1 cellular context compared by ENCODE assay signal in genomic region chr16:57091990-57092785, GRCh38.
A peak's percentile ranks its signal among the peaks of the same experiment; 100 is the strongest.
TF ChIP-seq lines count a peak whose summit lies in the region.

CPNE2 (plus strand) TSS chr16:57092583; CDS start chr16:57110743, 18,160 bp downstream.

TF ChIP-seq in HEK293, 187 proteins besides CTCF, POLR2A, EP300 and RAD21 (continued from another document and continues in another):
- TF ChIP-seq, protein P1, sequence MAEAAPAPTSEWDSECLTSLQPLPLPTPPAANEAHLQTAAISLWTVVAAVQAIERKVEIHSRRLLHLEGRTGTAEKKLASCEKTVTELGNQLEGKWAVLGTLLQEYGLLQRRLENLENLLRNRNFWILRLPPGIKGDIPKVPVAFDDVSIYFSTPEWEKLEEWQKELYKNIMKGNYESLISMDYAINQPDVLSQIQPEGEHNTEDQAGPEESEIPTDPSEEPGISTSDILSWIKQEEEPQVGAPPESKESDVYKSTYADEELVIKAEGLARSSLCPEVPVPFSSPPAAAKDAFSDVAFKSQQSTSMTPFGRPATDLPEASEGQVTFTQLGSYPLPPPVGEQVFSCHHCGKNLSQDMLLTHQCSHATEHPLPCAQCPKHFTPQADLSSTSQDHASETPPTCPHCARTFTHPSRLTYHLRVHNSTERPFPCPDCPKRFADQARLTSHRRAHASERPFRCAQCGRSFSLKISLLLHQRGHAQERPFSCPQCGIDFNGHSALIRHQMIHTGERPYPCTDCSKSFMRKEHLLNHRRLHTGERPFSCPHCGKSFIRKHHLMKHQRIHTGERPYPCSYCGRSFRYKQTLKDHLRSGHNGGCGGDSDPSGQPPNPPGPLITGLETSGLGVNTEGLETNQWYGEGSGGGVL (tag by site-specific recombination; IDR thresholded peaks at IDR 0.05) = peak; percentile 87
- TF ChIP-seq SP3 (tag by site-specific recombination; IDR thresholded peaks at IDR 0.05) (no peak), BCL11A (tag by site-specific recombination; IDR thresholded peaks at IDR 0.05; ENCODE audit: low read depth) (no peak), ZNF280C (tag by site-specific recombination; IDR thresholded peaks at IDR 0.05) (no peak), ZNF792 (tag by site-specific recombination; IDR thresholded peaks at IDR 0.05) (0 out of 2 replicates have a peak, but pooled peaks have one; percentile 54), ZNF2 (tag by site-specific recombination; IDR thresholded peaks at IDR 0.05) (no peak), GLIS2 (tag by site-specific recombination; IDR thresholded peaks at IDR 0.05) (peak; percentile 57), ZNF704 (tag by site-specific recombination; IDR thresholded peaks at IDR 0.05) (no peak), IKZF3 (tag by site-specific recombination; IDR thresholded peaks at IDR 0.05) (peak; percentile 92), ZNF548 (tag by site-specific recombination; IDR thresholded peaks at IDR 0.05) (no peak), ZNF747 (tag by site-specific recombination; IDR thresholded peaks at IDR 0.05) (no peak), ZBTB8A (tag by site-specific recombination; IDR thresholded peaks at IDR 0.05) (peak; percentile 31; the same call in 1 of the 2 replicates), ZXDB (tag by site-specific recombination; IDR thresholded peaks at IDR 0.05) (no peak), ZNF664 (tag by site-specific recombination; IDR thresholded peaks at IDR 0.05) (no peak), ZNF558 (tag by site-specific recombination; IDR thresholded peaks at IDR 0.05) (no peak), ZNF223 (tag by site-specific recombination; IDR thresholded peaks at IDR 0.05) (no peak), ZNF776 (tag by site-specific recombination; IDR thresholded peaks at IDR 0.05; ENCODE audit: borderline replicate concordance) (no peak), ZNF530 (tag by site-specific recombination; IDR thresholded peaks at IDR 0.05; ENCODE audit: low read depth) (no peak), TRIM28 (IDR thresholded peaks at IDR 0.05; ENCODE audit: borderline replicate concordance, low read length) (no peak), ZBTB20 (tag by site-specific recombination; IDR thresholded peaks at IDR 0.05) (peak; percentile 51), ZFP69B (tag by site-specific recombination; IDR thresholded peaks at IDR 0.05) (no peak), ZSCAN5A (tag by site-specific recombination; IDR thresholded peaks at IDR 0.05) (no peak), ZNF626 (tag by site-specific recombination; IDR thresholded peaks at IDR 0.05) (no peak), ZNF843 (tag by site-specific recombination; IDR thresholded peaks at IDR 0.05) (no peak), PRDM1 (tag by site-specific recombination; IDR thresholded peaks at IDR 0.05) (no peak), ZNF426 (tag by site-specific recombination; IDR thresholded peaks at IDR 0.05) (no peak), ZNF19 (tag by site-specific recombination; IDR thresholded peaks at IDR 0.05; ENCODE audit: low read depth) (no peak), ZNF837 (tag by site-specific recombination; IDR thresholded peaks at IDR 0.05) (no peak), ZNF324 (tag by site-specific recombination; IDR thresholded peaks at IDR 0.05) (no peak), OVOL3 (tag by site-specific recombination; IDR thresholded peaks at IDR 0.05) (no peak), ZSCAN23 (tag by site-specific recombination; IDR thresholded peaks at IDR 0.05) (no peak), ZNF221 (tag by site-specific recombination; IDR thresholded peaks at IDR 0.05; ENCODE audit: borderline replicate concordance) (no peak), KLF17 (tag by site-specific recombination; IDR thresholded peaks at IDR 0.05) (no peak), MZF1 (tag by site-specific recombination; IDR thresholded peaks at IDR 0.05; ENCODE audit: borderline replicate concordance) (no peak), ZNF585B (tag by site-specific recombination; IDR thresholded peaks at IDR 0.05) (no peak), ZNF354C (tag by site-specific recombination; IDR thresholded peaks at IDR 0.05; ENCODE audit: borderline replicate concordance, low read depth) (no peak), GLIS1 (tag by site-specific recombination; IDR thresholded peaks at IDR 0.05) (no peak), ZNF184 (tag by site-specific recombination; IDR thresholded peaks at IDR 0.05) (no peak), ZNF561 (tag by site-specific recombination; IDR thresholded peaks at IDR 0.05; ENCODE audit: borderline replicate concordance) (peak; percentile 22; the same call in 1 of the 2 replicates), ZFHX2 (tag by site-specific recombination; conservative IDR thresholded peaks at IDR 0.05) (no peak; the same call in 1 of the 2 replicates), ZNF174 (tag by site-specific recombination; IDR thresholded peaks at IDR 0.05) (no peak), KLF16 (tag by site-specific recombination; IDR thresholded peaks at IDR 0.05) (no peak), ZNF24 (tag by site-specific recombination; IDR thresholded peaks at IDR 0.05) (no peak), ZNF521 (tag by site-specific recombination; IDR thresholded peaks at IDR 0.05) (no peak), KLF1 (tag by site-specific recombination; IDR thresholded peaks at IDR 0.05) (no peak)
- TF ChIP-seq, protein P2, sequence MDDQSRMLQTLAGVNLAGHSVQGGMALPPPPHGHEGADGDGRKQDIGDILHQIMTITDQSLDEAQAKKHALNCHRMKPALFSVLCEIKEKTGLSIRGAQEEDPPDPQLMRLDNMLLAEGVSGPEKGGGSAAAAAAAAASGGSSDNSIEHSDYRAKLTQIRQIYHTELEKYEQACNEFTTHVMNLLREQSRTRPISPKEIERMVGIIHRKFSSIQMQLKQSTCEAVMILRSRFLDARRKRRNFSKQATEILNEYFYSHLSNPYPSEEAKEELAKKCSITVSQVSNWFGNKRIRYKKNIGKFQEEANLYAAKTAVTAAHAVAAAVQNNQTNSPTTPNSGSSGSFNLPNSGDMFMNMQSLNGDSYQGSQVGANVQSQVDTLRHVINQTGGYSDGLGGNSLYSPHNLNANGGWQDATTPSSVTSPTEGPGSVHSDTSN (CRISPR knock-in tag; IDR thresholded peaks at IDR 0.05) = 0 out of 2 replicates have a peak, but pooled peaks have one; percentile 38
- TF ChIP-seq, protein P3, sequence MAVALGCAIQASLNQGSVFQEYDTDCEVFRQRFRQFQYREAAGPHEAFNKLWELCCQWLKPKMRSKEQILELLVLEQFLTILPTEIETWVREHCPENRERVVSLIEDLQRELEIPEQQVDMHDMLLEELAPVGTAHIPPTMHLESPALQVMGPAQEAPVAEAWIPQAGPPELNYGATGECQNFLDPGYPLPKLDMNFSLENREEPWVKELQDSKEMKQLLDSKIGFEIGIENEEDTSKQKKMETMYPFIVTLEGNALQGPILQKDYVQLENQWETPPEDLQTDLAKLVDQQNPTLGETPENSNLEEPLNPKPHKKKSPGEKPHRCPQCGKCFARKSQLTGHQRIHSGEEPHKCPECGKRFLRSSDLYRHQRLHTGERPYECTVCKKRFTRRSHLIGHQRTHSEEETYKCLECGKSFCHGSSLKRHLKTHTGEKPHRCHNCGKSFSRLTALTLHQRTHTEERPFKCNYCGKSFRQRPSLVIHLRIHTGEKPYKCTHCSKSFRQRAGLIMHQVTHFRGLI (tag by site-specific recombination; IDR thresholded peaks at IDR 0.05) = no peak
- TF ChIP-seq, protein P4, sequence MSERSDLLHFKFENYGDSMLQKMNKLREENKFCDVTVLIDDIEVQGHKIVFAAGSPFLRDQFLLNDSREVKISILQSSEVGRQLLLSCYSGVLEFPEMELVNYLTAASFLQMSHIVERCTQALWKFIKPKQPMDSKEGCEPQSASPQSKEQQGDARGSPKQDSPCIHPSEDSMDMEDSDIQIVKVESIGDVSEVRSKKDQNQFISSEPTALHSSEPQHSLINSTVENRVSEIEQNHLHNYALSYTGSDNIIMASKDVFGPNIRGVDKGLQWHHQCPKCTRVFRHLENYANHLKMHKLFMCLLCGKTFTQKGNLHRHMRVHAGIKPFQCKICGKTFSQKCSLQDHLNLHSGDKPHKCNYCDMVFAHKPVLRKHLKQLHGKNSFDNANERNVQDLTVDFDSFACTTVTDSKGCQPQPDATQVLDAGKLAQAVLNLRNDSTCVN (tag by site-specific recombination; optimal IDR thresholded peaks at IDR 0.05) = peak; percentile 53
- TF ChIP-seq, protein P5, sequence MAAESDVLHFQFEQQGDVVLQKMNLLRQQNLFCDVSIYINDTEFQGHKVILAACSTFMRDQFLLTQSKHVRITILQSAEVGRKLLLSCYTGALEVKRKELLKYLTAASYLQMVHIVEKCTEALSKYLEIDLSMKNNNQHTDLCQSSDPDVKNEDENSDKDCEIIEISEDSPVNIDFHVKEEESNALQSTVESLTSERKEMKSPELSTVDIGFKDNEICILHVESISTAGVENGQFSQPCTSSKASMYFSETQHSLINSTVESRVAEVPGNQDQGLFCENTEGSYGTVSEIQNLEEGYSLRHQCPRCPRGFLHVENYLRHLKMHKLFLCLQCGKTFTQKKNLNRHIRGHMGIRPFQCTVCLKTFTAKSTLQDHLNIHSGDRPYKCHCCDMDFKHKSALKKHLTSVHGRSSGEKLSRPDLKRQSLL (tag by site-specific recombination; IDR thresholded peaks at IDR 0.05) = no peak
- TF ChIP-seq, protein P6, sequence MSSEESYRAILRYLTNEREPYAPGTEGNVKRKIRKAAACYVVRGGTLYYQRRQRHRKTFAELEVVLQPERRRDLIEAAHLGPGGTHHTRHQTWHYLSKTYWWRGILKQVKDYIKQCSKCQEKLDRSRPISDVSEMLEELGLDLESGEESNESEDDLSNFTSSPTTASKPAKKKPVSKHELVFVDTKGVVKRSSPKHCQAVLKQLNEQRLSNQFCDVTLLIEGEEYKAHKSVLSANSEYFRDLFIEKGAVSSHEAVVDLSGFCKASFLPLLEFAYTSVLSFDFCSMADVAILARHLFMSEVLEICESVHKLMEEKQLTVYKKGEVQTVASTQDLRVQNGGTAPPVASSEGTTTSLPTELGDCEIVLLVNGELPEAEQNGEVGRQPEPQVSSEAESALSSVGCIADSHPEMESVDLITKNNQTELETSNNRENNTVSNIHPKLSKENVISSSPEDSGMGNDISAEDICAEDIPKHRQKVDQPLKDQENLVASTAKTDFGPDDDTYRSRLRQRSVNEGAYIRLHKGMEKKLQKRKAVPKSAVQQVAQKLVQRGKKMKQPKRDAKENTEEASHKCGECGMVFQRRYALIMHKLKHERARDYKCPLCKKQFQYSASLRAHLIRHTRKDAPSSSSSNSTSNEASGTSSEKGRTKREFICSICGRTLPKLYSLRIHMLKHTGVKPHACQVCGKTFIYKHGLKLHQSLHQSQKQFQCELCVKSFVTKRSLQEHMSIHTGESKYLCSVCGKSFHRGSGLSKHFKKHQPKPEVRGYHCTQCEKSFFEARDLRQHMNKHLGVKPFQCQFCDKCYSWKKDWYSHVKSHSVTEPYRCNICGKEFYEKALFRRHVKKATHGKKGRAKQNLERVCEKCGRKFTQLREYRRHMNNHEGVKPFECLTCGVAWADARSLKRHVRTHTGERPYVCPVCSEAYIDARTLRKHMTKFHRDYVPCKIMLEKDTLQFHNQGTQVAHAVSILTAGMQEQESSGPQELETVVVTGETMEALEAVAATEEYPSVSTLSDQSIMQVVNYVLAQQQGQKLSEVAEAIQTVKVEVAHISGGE (tag by site-specific recombination; conservative IDR thresholded peaks at IDR 0.05; ENCODE audit: low read depth) = no peak
- TF ChIP-seq, protein P7, sequence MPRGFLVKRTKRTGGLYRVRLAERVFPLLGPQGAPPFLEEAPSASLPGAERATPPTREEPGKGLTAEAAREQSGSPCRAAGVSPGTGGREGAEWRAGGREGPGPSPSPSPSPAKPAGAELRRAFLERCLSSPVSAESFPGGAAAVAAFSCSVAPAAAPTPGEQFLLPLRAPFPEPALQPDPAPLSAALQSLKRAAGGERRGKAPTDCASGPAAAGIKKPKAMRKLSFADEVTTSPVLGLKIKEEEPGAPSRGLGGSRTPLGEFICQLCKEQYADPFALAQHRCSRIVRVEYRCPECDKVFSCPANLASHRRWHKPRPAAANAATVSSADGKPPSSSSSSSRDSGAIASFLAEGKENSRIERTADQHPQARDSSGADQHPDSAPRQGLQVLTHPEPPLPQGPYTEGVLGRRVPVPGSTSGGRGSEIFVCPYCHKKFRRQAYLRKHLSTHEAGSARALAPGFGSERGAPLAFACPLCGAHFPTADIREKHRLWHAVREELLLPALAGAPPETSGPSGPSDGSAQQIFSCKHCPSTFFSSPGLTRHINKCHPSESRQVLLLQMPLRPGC (tag by site-specific recombination; IDR thresholded peaks at IDR 0.05) = no peak
